8 cellular contexts compared by ENCODE assay signal in genomic region chr3:44761347-44762169, GRCh38. TPM values are rescaled to one million over a fixed set of nuclear protein-coding genes. Genes with fewer than 3 reads are reported as not detected.
DNase-seq lines count a peak whose midpoint lies in the region; ATAC-seq lines count a peak whose summit lies in the region.

Gene KIAA1143 (minus strand): TSS chr3:44761619. CDS start chr3:44761602, 17 bp downstream.
Gene KIF15 (plus strand): TSS chr3:44761794. CDS start chr3:44761866, 72 bp downstream.

- H3K4me3 Mint-ChIP-seq in CD8-positive, alpha-beta memory T cell = peak within 1 kb of the TSS; percentile 91 to 97 (median 94)

- H3K9me3 ChIP-seq in CD8-positive, alpha-beta memory T cell (ENCODE audit: low read length) = no peaks in the 10 kb centered on the region
- no peaks in the 10 kb centered on the region for H3K9me3 ChIP-seq in effector memory CD4-positive, alpha-beta T cell (ENCODE audit: control insufficient read depth, low read length)

- H3K27ac Mint-ChIP-seq in CD8-positive, alpha-beta memory T cell = peak within 1 kb of the TSS; percentile 89 to 95 (median 92)

- H3K36me3 ChIP-seq in CD8-positive, alpha-beta memory T cell (ENCODE audit: insufficient read depth, low read length) = peaks cover 6% of the 10 kb centered on the region
- H3K36me3 ChIP-seq in effector memory CD4-positive, alpha-beta T cell (ENCODE audit: control insufficient read depth, insufficient read depth, low read length) = no peaks in the 10 kb centered on the region

- ATAC-seq in GM19468 (IDR thresholded peaks at IDR 0.05; ENCODE audit: extremely low read depth, unreplicated experiment) = peak; percentile 88

- peak within 1 kb of the TSS; percentile 95 for H3K4me3 ChIP-seq in CD8-positive, alpha-beta memory T cell (ENCODE audit: low read length)
- H3K4me3 ChIP-seq in effector memory CD4-positive, alpha-beta T cell (ENCODE audit: insufficient read depth, low read depth, low read length, poor library complexity, severe bottlenecking) = peak within 1 kb of the TSS; percentile 89

- peaks cover 15 to 30% (median 23%) of the 10 kb centered on the region in 3 donors for H3K36me3 Mint-ChIP-seq in CD8-positive, alpha-beta memory T cell

- peaks cover 0 to 4% (median 0%) of the 10 kb centered on the region in 5 donors for H3K9me3 Mint-ChIP-seq in CD8-positive, alpha-beta memory T cell

- peaks cover 28 to 54% (median 48%) of the 10 kb centered on the region in 3 donors for H3K4me1 Mint-ChIP-seq in CD8-positive, alpha-beta memory T cell

- H3K4me1 ChIP-seq in CD8-positive, alpha-beta memory T cell (ENCODE audit: insufficient read depth, low read length) = peaks cover 9% of the 10 kb centered on the region
- H3K4me1 ChIP-seq in effector memory CD4-positive, alpha-beta T cell (ENCODE audit: control insufficient read depth, insufficient read depth, low read length, poor library complexity, severe bottlenecking) = peaks cover 3% of the 10 kb centered on the region

- H3K27me3 ChIP-seq in CD8-positive, alpha-beta memory T cell (ENCODE audit: insufficient read depth, low read length, poor library complexity, severe bottlenecking) = no peaks in the 10 kb centered on the region
- no peaks in the 10 kb centered on the region for H3K27me3 ChIP-seq in effector memory CD4-positive, alpha-beta T cell (replicated peaks; ENCODE audit: control insufficient read depth, insufficient read depth, low read length, poor library complexity, severe bottlenecking)

- CTCF ChIA-PET in CD8-positive, alpha-beta memory T cell (lab: Charles Lee) = interaction anchor here (0.8 to 3.0 kb wide), 2 partner anchors 32 to 250 kb away, joined by 3 to 17 read pairs; partner anchors contain the start of gene ZNF501

- peak; percentile 91 to 97 (median 96) for DNase-seq in CD8-positive, alpha-beta memory T cell
- DNase-seq in HS-5 (ENCODE audit: low read depth) (peak; percentile 78), NK-92 (lab: John Stamatoyannopoulos, UW; ENCODE audit: unreplicated experiment) (peak; percentile 56), medulla oblongata (ENCODE audit: extremely low spot score) (peak; percentile 97)
- peak; percentile 99 for DNase-seq in activated CD8-positive, alpha-beta memory T cell treated with anti-CD3 and anti-CD28 coated beads for 24 hours
- DNase-seq in effector memory CD4-positive, alpha-beta T cell = peak; percentile 89 to 94 (median 92)
- peak; percentile 97 for DNase-seq in stimulated activated CD8-positive, alpha-beta memory T cell treated with anti-CD3 and anti-CD28 coated beads, Interleukin-12 subunit alpha, Interleukin-12 subunit beta, amount 100 ng/mL, for 1 hour (ENCODE audit: low read depth)

- POLR2A ChIA-PET in CD8-positive, alpha-beta memory T cell (lab: Charles Lee) = interaction anchor here (0.7 to 1.4 kb wide), 5 partner anchors 32 to 423 kb away, joined by 3 to 7 read pairs (median 5); partner anchors contain the start of genes EXOSC7, TCAIM, ZDHHC3 and ZNF501

- peaks cover 0 to 5% of the 10 kb centered on the region in 2 donors for H3K27me3 Mint-ChIP-seq in CD8-positive, alpha-beta memory T cell

- H3K27ac ChIP-seq in CD8-positive, alpha-beta memory T cell (ENCODE audit: low read depth, low read length) = peak within 1 kb of the TSS; percentile 96
- H3K27ac ChIP-seq in effector memory CD4-positive, alpha-beta T cell (ENCODE audit: insufficient read depth, low read length, poor library complexity, severe bottlenecking) = peak within 1 kb of the TSS; percentile 72

RNA-seq across cellular contexts. Expression of gene KIAA1143, which starts in this region (rescaled TPM):
- 10 to 100 TPM; 38.9 to 41.7 TPM for total RNA-seq in CD8-positive, alpha-beta memory T cell
- 24.5 TPM for polyA plus RNA-seq in CD8-positive, alpha-beta memory T cell

RNA-seq across cellular contexts. Expression of gene KIF15, which starts in this region (rescaled TPM):
- 10 to 100 TPM; 21.7 to 23.6 TPM for total RNA-seq in CD8-positive, alpha-beta memory T cell
- polyA plus RNA-seq in CD8-positive, alpha-beta memory T cell = 0.24 TPM

Comparison
In these comparisons a context has a peak if more than half of its experiments do, and no peak if none do; other contexts are left out.
1. Peak in every context shown above with its lines: DNase-seq, ATAC-seq, H3K4me3 ChIP-seq and H3K27ac ChIP-seq.